In genomic region chr2:36354816-36355156, GRCh38 we compare ENCODE assay signal across 9 cellular contexts. TPM values are rescaled to one million over a fixed set of nuclear protein-coding genes. Genes with fewer than 3 reads are reported as not detected.
DNase-seq lines count a peak whose midpoint lies in the region; ATAC-seq and TF ChIP-seq lines count a peak whose summit lies in the region.
"Had no signal": no experiment of that assay in that cellular context is flagged by ENCODE, and none has a peak within 500 bp of the region (broad histone marks: within the 10 kb centered on the region; RNA-seq: fewer than 3 reads in every experiment).

No MANE protein-coding gene starts in this region.

- H3K27ac ChIP-seq in heart right ventricle (peak overlapping the region in 9 of 10 donors; percentile 81 to 93 (median 91)), coronary artery (peak overlapping the region; percentile 89 to 96)

- intact Hi-C loops in heart right ventricle (cut with DNase I) (loop anchor here (1.0 to 10.0 kb wide), 15 partner anchors 58 to 430 kb away; no protein-coding TSS in a partner anchor), cardiac septum (cut with DNase I) (loop anchor here (5.0 kb wide), 2 partner anchors 243 to 308 kb away; partner anchors contain the start of gene FEZ2), lower leg skin (cut with DNase I; ENCODE audit: low total_unique reads) (no loop called here)

- DNase-seq in heart right ventricle: no peak
- DNase-seq in cardiac septum (ENCODE audit: low spot score): no peak
- no peak for DNase-seq in coronary artery (ENCODE audit: low spot score)
- DNase-seq in GM10248 (ENCODE audit: extremely low spot score): no peak
- no peak for DNase-seq in lower leg skin (ENCODE audit: low spot score in 2 of 2)

- H3K9ac ChIP-seq in mucosa of stomach (ENCODE audit: low read length): peak overlapping the region; percentile 71

- peaks cover 8 to 51% (median 38%) of the 10 kb centered on the region in 9 donors for H3K4me1 ChIP-seq in heart right ventricle
- peaks cover 10% of the 10 kb centered on the region for H3K4me1 ChIP-seq in mucosa of stomach (ENCODE audit: control insufficient read depth, insufficient read depth, low read length)

- CTCF ChIA-PET in GM10248 (lab: Yijun Ruan, JAX): interaction anchor here (0.9 to 6.9 kb wide), 4 partner anchors 17 to 430 kb away, joined by 3 to 77 read pairs (median 4); no protein-coding TSS in a partner anchor

- H3K9me3 ChIP-seq in heart right ventricle: no peaks in the 10 kb centered on the region
- no peaks in the 10 kb centered on the region for H3K9me3 ChIP-seq in mucosa of stomach (ENCODE audit: control insufficient read depth, low read length)

- TF ChIP-seq CTCF in heart right ventricle (IDR thresholded peaks at IDR 0.05) (no peak), coronary artery (IDR thresholded peaks at IDR 0.05) (no peak), GM10248 (IDR thresholded peaks at IDR 0.05; ENCODE audit: control extremely low read depth, extremely low read depth, low read depth, missing control alignments) (no peak), lower leg skin (IDR thresholded peaks at IDR 0.05) (no peak)

- POLR2A ChIA-PET in GM10248 (lab: Yijun Ruan, JAX): interaction anchor here (1.1 kb wide), 1 partner anchor 114 kb away, joined by 3 read pairs; no protein-coding TSS in a partner anchor

- 23 to 27% methylated on average over 12 of the region's 12 CpGs for WGBS in heart right ventricle, 2 donors
- WGBS in lower leg skin, 2 donors: 15 to 17% methylated on average over 12 of the region's 12 CpGs

- H3K4me3 ChIP-seq in heart right ventricle (peak overlapping the region; percentile 56 to 95 (median 89)), coronary artery (peak overlapping the region; percentile 97), mucosa of stomach (ENCODE audit: low read length) (peak overlapping the region; percentile 66), lower leg skin (ENCODE audit: low read depth, poor library complexity, severe bottlenecking) (no peak overlapping the region)
- H3K4me3 ChIP-seq: K562 had no signal

- peaks cover 0 to 34% (median 0%) of the 10 kb centered on the region in 7 donors for H3K27me3 ChIP-seq in heart right ventricle
- H3K27me3 ChIP-seq in mucosa of stomach (ENCODE audit: control insufficient read depth, insufficient read depth, low read length): no peaks in the 10 kb centered on the region

- H3K36me3 ChIP-seq in heart right ventricle (no peaks in the 10 kb centered on the region), mucosa of stomach (ENCODE audit: control insufficient read depth, insufficient read depth, low read length) (no peaks in the 10 kb centered on the region)

- no peak for TF ChIP-seq POLR2A in lower leg skin (IDR thresholded peaks at IDR 0.05)

- ATAC-seq in heart right ventricle (no peak), HG03378 (IDR thresholded peaks at IDR 0.05; ENCODE audit: unreplicated experiment) (no peak), HG03460 (IDR thresholded peaks at IDR 0.05; ENCODE audit: unreplicated experiment) (no peak)

RNA-seq across cellular contexts. Expression of gene CRIM1, which starts 0.8 kb away (rescaled TPM):
- total RNA-seq in heart right ventricle: 10 to 100 TPM; 35.1 to 83.6 (median 66.5) TPM
- 10 to 100 TPM; 14.1 to 21.4 TPM for polyA plus RNA-seq in heart right ventricle
- 125 TPM for total RNA-seq in cardiac septum
- total RNA-seq in lower leg skin: 100 to 1,000 TPM in 3 of 4 donors, 10 to 100 TPM in 1; 71.7 to 132 (median 118) TPM
